30 cellular contexts compared by ENCODE assay signal in genomic region chr20:25291432-25292133, GRCh38. TPM values are rescaled to one million over a fixed set of nuclear protein-coding genes. Genes with fewer than 3 reads are reported as not detected.
A peak's percentile ranks its signal among the peaks of the same experiment; 100 is the strongest.
DNase-seq lines count a peak whose midpoint lies in the region; ATAC-seq, FAIRE-seq and TF ChIP-seq lines count a peak whose summit lies in the region.
"Had no signal": no experiment of that assay in that cellular context is flagged by ENCODE, and none has a peak within 500 bp of the region (broad histone marks: within the 10 kb centered on the region; RNA-seq: fewer than 3 reads in every experiment).

No MANE protein-coding gene starts in this region.

- H3K27me3 ChIP-seq in breast epithelium (no peaks in the 10 kb centered on the region), heart right ventricle (no peaks in the 10 kb centered on the region), prostate gland (replicated peaks; ENCODE audit: insufficient read depth) (no peaks in the 10 kb centered on the region)
- H3K27me3 ChIP-seq: foreskin keratinocyte, left lung, stomach, tibial nerve had no signal

- H3K9me3 Mint-ChIP-seq in activated CD8-positive, alpha-beta T cell treated with anti-CD3 and anti-CD28 coated beads, Interleukin-2, amount 10 ng/mL, durations not matched to agents 7 days and 5 days (ENCODE audit: insufficient read depth): no peaks in the 10 kb centered on the region
- no peaks in the 10 kb centered on the region for H3K9me3 Mint-ChIP-seq in activated CD8-positive, alpha-beta T cell treated with anti-CD3 and anti-CD28 coated beads for 36 hours
- H3K9me3 Mint-ChIP-seq: activated naive CD4-positive, alpha-beta T cell treated with anti-CD3 and anti-CD28 coated beads, Interleukin-2, amount 50 U/mL, for 24 hours; activated T-helper 1 cell treated with anti-CD3 and anti-CD28 coated beads, Interleukin-12 subunit alpha, Interleukin-12 subunit beta, Interleukin-2, Interleukin-4 antibody, amounts not matched to agents 30 ng/mL and 10 ng/mL and 1 ng/mL, durations not matched to agents 14 hours and 24 hours and 36 hours; CD8-positive, alpha-beta T cell; naive thymus-derived CD8-positive, alpha-beta T cell had no signal

- intact Hi-C loops in activated CD8-positive, alpha-beta T cell treated with anti-CD3 and anti-CD28 coated beads for 36 hours (cut with micrococcal nuclease): no loop called here
- intact Hi-C loops in breast epithelium (cut with DNase I; ENCODE audit: low total_unique reads) (loop anchor here (5.0 to 10.0 kb wide), 2 partner anchors 103 to 294 kb away; partner anchors contain the start of gene ABHD12), heart right ventricle (cut with DNase I) (loop anchor here in 5 of 10 donors (5.0 to 10.0 kb wide), 3 partner anchors 97 to 297 kb away; partner anchors contain the start of genes APMAP (in 1 of the 5) and ENTPD6 (in 1 of the 5)), prostate gland (cut with DNase I) (no loop called here)

- no peak for DNase-seq in activated CD8-positive, alpha-beta T cell treated with anti-CD3 and anti-CD28 coated beads, Interleukin-2, amount 10 ng/mL, durations not matched to agents 7 days and 5 days
- DNase-seq in activated CD8-positive, alpha-beta T cell treated with anti-CD3 and anti-CD28 coated beads for 36 hours: no peak
- DNase-seq in breast epithelium (ENCODE audit: low spot score in 2 of 2): no peak
- no peak for DNase-seq in heart right ventricle
- DNase-seq in prostate gland (ENCODE audit: low spot score): no peak
- DNase-seq in D721Med (ENCODE audit: insufficient read length, low spot score): no peak
- DNase-seq: 8988T; anterior cingulate cortex; CD8-positive, alpha-beta T cell; central memory CD4-positive, alpha-beta T cell; DMS53; foreskin keratinocyte; GDM1; hippocampal formation; KG1; midbrain; naive thymus-derived CD8-positive, alpha-beta T cell; NCI-H1436 treated with DMSO at 0.1 percent for 48 hours; NCI-H510A treated with DMSO at 0.1 percent for 48 hours; stimulated activated CD4-positive, alpha-beta T cell treated with anti-CD3 and anti-CD28 coated beads, Interleukin-15, amount 100 ng/mL, for 24 hours; stomach had no signal

- peaks cover 12% of the 10 kb centered on the region for H3K36me3 Mint-ChIP-seq in activated CD8-positive, alpha-beta T cell treated with anti-CD3 and anti-CD28 coated beads, Interleukin-2, amount 10 ng/mL, durations not matched to agents 7 days and 5 days (ENCODE audit: low read depth)
- peaks cover 3% of the 10 kb centered on the region for H3K36me3 Mint-ChIP-seq in activated CD8-positive, alpha-beta T cell treated with anti-CD3 and anti-CD28 coated beads for 36 hours (ENCODE audit: low read depth)

- H3K4me3 Mint-ChIP-seq in activated CD8-positive, alpha-beta T cell treated with anti-CD3 and anti-CD28 coated beads, Interleukin-2, amount 10 ng/mL, durations not matched to agents 7 days and 5 days: no peak overlapping the region
- H3K4me3 Mint-ChIP-seq in activated CD8-positive, alpha-beta T cell treated with anti-CD3 and anti-CD28 coated beads for 36 hours: no peak overlapping the region
- H3K4me3 Mint-ChIP-seq: activated naive CD4-positive, alpha-beta T cell treated with anti-CD3 and anti-CD28 coated beads, Interleukin-2, amount 50 U/mL, for 24 hours; activated T-helper 1 cell treated with anti-CD3 and anti-CD28 coated beads, Interleukin-12 subunit alpha, Interleukin-12 subunit beta, Interleukin-2, Interleukin-4 antibody, amounts not matched to agents 30 ng/mL and 10 ng/mL and 1 ng/mL, durations not matched to agents 14 hours and 24 hours and 36 hours; CD8-positive, alpha-beta T cell; naive thymus-derived CD8-positive, alpha-beta T cell had no signal

- 47 to 67% methylated on average over 26 of the region's 26 CpGs for WGBS in heart right ventricle, 2 donors
- 89% methylated on average over 23 of the region's 26 CpGs for WGBS in prostate gland

- no peaks in the 10 kb centered on the region for H3K36me3 ChIP-seq in breast epithelium
- peaks cover 0 to 91% (median 47%) of the 10 kb centered on the region in 9 donors for H3K36me3 ChIP-seq in heart right ventricle
- H3K36me3 ChIP-seq in prostate gland: peaks cover 11 to 46% of the 10 kb centered on the region in 2 donors

- POLR2A ChIA-PET in activated CD8-positive, alpha-beta T cell treated with anti-CD3 and anti-CD28 coated beads, Interleukin-2, amount 10 ng/mL, durations not matched to agents 7 days and 5 days (lab: Charles Lee): no interaction called here
- POLR2A ChIA-PET in activated CD8-positive, alpha-beta T cell treated with anti-CD3 and anti-CD28 coated beads for 36 hours (lab: Charles Lee): no interaction called here

- FAIRE-seq in D721Med (lab: Jason Lieb, UNC): no peak
- FAIRE-seq: GM18507, H1, RCC 7860 had no signal

- CTCF ChIA-PET in activated CD8-positive, alpha-beta T cell treated with anti-CD3 and anti-CD28 coated beads, Interleukin-2, amount 10 ng/mL, durations not matched to agents 7 days and 5 days (lab: Charles Lee): no interaction called here
- CTCF ChIA-PET in activated CD8-positive, alpha-beta T cell treated with anti-CD3 and anti-CD28 coated beads for 36 hours (lab: Charles Lee): no interaction called here

- H3K9me3 ChIP-seq in breast epithelium (no peaks in the 10 kb centered on the region), heart right ventricle (no peaks in the 10 kb centered on the region), prostate gland (no peaks in the 10 kb centered on the region)
- H3K9me3 ChIP-seq: left lung, stomach, tibial nerve had no signal

- TF ChIP-seq POLR2A in breast epithelium (IDR thresholded peaks at IDR 0.05) (no peak), prostate gland (IDR thresholded peaks at IDR 0.05) (no peak)

- H3K4me1 ChIP-seq in breast epithelium: peaks cover 0 to 6% of the 10 kb centered on the region in 2 donors
- peaks cover 24 to 63% (median 44%) of the 10 kb centered on the region in 9 donors for H3K4me1 ChIP-seq in heart right ventricle
- H3K4me1 ChIP-seq in prostate gland (replicated peaks): peaks cover 8% of the 10 kb centered on the region
- H3K4me1 ChIP-seq: foreskin keratinocyte had no signal

- H3K4me3 ChIP-seq in breast epithelium (no peak overlapping the region), heart right ventricle (no peak overlapping the region), prostate gland (no peak overlapping the region)
- H3K4me3 ChIP-seq: left lung, stomach, tibial nerve had no signal

- H3K27ac ChIP-seq in breast epithelium (peak overlapping the region; percentile 41 to 79), heart right ventricle (peak overlapping the region in 9 of 10 donors; percentile 18 to 67 (median 44)), prostate gland (peak overlapping the region; percentile 16 to 26)
- H3K27ac ChIP-seq: foreskin keratinocyte, left lung, stomach, tibial nerve had no signal

- H3K4me1 Mint-ChIP-seq in activated CD8-positive, alpha-beta T cell treated with anti-CD3 and anti-CD28 coated beads, Interleukin-2, amount 10 ng/mL, durations not matched to agents 7 days and 5 days (ENCODE audit: low read depth): peaks cover 1% of the 10 kb centered on the region
- peaks cover 6% of the 10 kb centered on the region for H3K4me1 Mint-ChIP-seq in activated CD8-positive, alpha-beta T cell treated with anti-CD3 and anti-CD28 coated beads for 36 hours (ENCODE audit: low read depth)
- H3K4me1 Mint-ChIP-seq: activated naive CD4-positive, alpha-beta T cell treated with anti-CD3 and anti-CD28 coated beads, Interleukin-2, amount 50 U/mL, for 24 hours had no signal

- no peaks in the 10 kb centered on the region for H3K27me3 Mint-ChIP-seq in activated CD8-positive, alpha-beta T cell treated with anti-CD3 and anti-CD28 coated beads, Interleukin-2, amount 10 ng/mL, durations not matched to agents 7 days and 5 days (ENCODE audit: low read depth)
- no peaks in the 10 kb centered on the region for H3K27me3 Mint-ChIP-seq in activated CD8-positive, alpha-beta T cell treated with anti-CD3 and anti-CD28 coated beads for 36 hours
- H3K27me3 Mint-ChIP-seq: activated naive CD4-positive, alpha-beta T cell treated with anti-CD3 and anti-CD28 coated beads, Interleukin-2, amount 50 U/mL, for 24 hours; naive thymus-derived CD8-positive, alpha-beta T cell had no signal

- H3K27ac Mint-ChIP-seq in activated CD8-positive, alpha-beta T cell treated with anti-CD3 and anti-CD28 coated beads, Interleukin-2, amount 10 ng/mL, durations not matched to agents 7 days and 5 days: peak overlapping the region; percentile 67
- no peak overlapping the region for H3K27ac Mint-ChIP-seq in activated CD8-positive, alpha-beta T cell treated with anti-CD3 and anti-CD28 coated beads for 36 hours
- H3K27ac Mint-ChIP-seq: activated naive CD4-positive, alpha-beta T cell treated with anti-CD3 and anti-CD28 coated beads, Interleukin-2, amount 50 U/mL, for 24 hours; activated T-helper 1 cell treated with anti-CD3 and anti-CD28 coated beads, Interleukin-12 subunit alpha, Interleukin-12 subunit beta, Interleukin-2, Interleukin-4 antibody, amounts not matched to agents 30 ng/mL and 10 ng/mL and 1 ng/mL, durations not matched to agents 14 hours and 24 hours and 36 hours; CD8-positive, alpha-beta T cell had no signal

- TF ChIP-seq CTCF in activated CD8-positive, alpha-beta T cell treated with anti-CD3 and anti-CD28 coated beads for 36 hours (IDR thresholded peaks at IDR 0.05): no peak
- no peak for TF ChIP-seq CTCF in breast epithelium (IDR thresholded peaks at IDR 0.05)
- no peak for TF ChIP-seq CTCF in heart right ventricle (IDR thresholded peaks at IDR 0.05)
- no peak for TF ChIP-seq CTCF in prostate gland (IDR thresholded peaks at IDR 0.05)
- no peak for TF ChIP-seq CTCF in D721Med (IDR thresholded peaks at IDR 0.05; ENCODE audit: insufficient read depth, missing control alignments)

- ATAC-seq in activated CD8-positive, alpha-beta T cell treated with anti-CD3 and anti-CD28 coated beads, Interleukin-2, amount 10 ng/mL, durations not matched to agents 7 days and 5 days: no peak
- no peak for ATAC-seq in activated CD8-positive, alpha-beta T cell treated with anti-CD3 and anti-CD28 coated beads for 36 hours
- ATAC-seq in heart right ventricle (peak in 7 of 8 donors; percentile 0 to 35 (median 9)), GM21528 (IDR thresholded peaks at IDR 0.05; ENCODE audit: low FRiP score, unreplicated experiment) (no peak)
- ATAC-seq in activated CD4-positive, CD25-positive, alpha-beta regulatory T cell treated with anti-CD3 and anti-CD28 coated beads, Interleukin-2, amount 50 U/mL, for 24 hours: no peak
- ATAC-seq: CD8-positive, alpha-beta T cell; foreskin keratinocyte; left lung; naive thymus-derived CD8-positive, alpha-beta T cell had no signal

RNA-seq across cellular contexts. Expression of gene PYGB, which starts 43.7 kb away (rescaled TPM):
- 10 to 100 TPM; 33.9 TPM for total RNA-seq in activated CD8-positive, alpha-beta T cell treated with anti-CD3 and anti-CD28 coated beads, Interleukin-2, amount 10 ng/mL, durations not matched to agents 7 days and 5 days
- 10 to 100 TPM; 26.1 to 26.5 TPM for total RNA-seq in activated CD8-positive, alpha-beta T cell treated with anti-CD3 and anti-CD28 coated beads for 36 hours
- total RNA-seq in breast epithelium: 100 to 1,000 TPM in 2 of 3 donors, 10 to 100 TPM in 1; 95.7 to 128 (median 121) TPM
- total RNA-seq in heart right ventricle: 100 to 1,000 TPM; 203 to 462 (median 276) TPM
- 100 to 1,000 TPM in 1 of 2 donors, 10 to 100 TPM in 1; 83.1 to 250 TPM for polyA plus RNA-seq in heart right ventricle
- total RNA-seq in prostate gland: 100 to 1,000 TPM; 231 to 261 TPM

Comparison
In these comparisons a context has a peak if more than half of its experiments do, and no peak if none do; other contexts are left out.
1. ATAC-seq: peak in heart right ventricle (7 of 8); none in activated CD8-positive, alpha-beta T cell treated with anti-CD3 and anti-CD28 coated beads, Interleukin-2, amount 10 ng/mL, durations not matched to agents 7 days and 5 days (single experiment), activated CD8-positive, alpha-beta T cell treated with anti-CD3 and anti-CD28 coated beads for 36 hours (single experiment), activated CD4-positive, CD25-positive, alpha-beta regulatory T cell treated with anti-CD3 and anti-CD28 coated beads, Interleukin-2, amount 50 U/mL, for 24 hours (0 of 2) and GM21528 (single experiment).
2. Peak in every context shown above with its lines, with median percentiles within 50 percentile points of each other: H3K27ac ChIP-seq.